In genomic region chr14:20613094-20614037, GRCh38 we compare ENCODE assay signal across 8 cellular contexts. TPM values are rescaled to one million over a fixed set of nuclear protein-coding genes. Genes with fewer than 3 reads are reported as not detected.
DNase-seq lines count a peak whose midpoint lies in the region; ATAC-seq and TF ChIP-seq lines count a peak whose summit lies in the region.

No MANE protein-coding gene starts in this region.

- peak overlapping the region; percentile 13 for H3K27ac ChIP-seq in CD4-positive, alpha-beta memory T cell (ENCODE audit: low read depth, low read length)

- no peaks in the 10 kb centered on the region for H3K9me3 ChIP-seq in CD4-positive, alpha-beta memory T cell (ENCODE audit: control insufficient read depth in 1 of 2, low read length in 2 of 2)

- H3K4me3 Mint-ChIP-seq in CD4-positive, alpha-beta memory T cell: no peak overlapping the region
- no peak overlapping the region for H3K4me3 Mint-ChIP-seq in activated CD8-positive, alpha-beta T cell treated with anti-CD3 and anti-CD28 coated beads for 36 hours
- no peak overlapping the region for H3K4me3 Mint-ChIP-seq in effector memory CD8-positive, alpha-beta T cell

- ATAC-seq in GM19463 (IDR thresholded peaks at IDR 0.05; ENCODE audit: unreplicated experiment): peak; percentile 64
- peak; percentile 40 for ATAC-seq in HG03575 (IDR thresholded peaks at IDR 0.05; ENCODE audit: extremely low read depth, insufficient number of reproducible peaks, low FRiP score, unreplicated experiment)
- ATAC-seq in activated CD8-positive, alpha-beta T cell treated with anti-CD3 and anti-CD28 coated beads for 36 hours: peak; percentile 85
- peak; percentile 80 for ATAC-seq in effector memory CD8-positive, alpha-beta T cell (replicated peaks)

- intact Hi-C loops in CD4-positive, alpha-beta memory T cell (cut with micrococcal nuclease): loop anchor here (1.0 to 10.0 kb wide), 11 partner anchors 12 to 639 kb away; partner anchors contain the start of genes APEX1, CCNB1IP1, OR4K15 and PARP2
- intact Hi-C loops in activated CD8-positive, alpha-beta T cell treated with anti-CD3 and anti-CD28 coated beads for 36 hours (cut with micrococcal nuclease): loop anchor here (1.0 to 5.0 kb wide), 5 partner anchors 17 to 270 kb away; partner anchors contain the start of genes APEX1, PARP2 and TEP1

- H3K36me3 ChIP-seq in CD4-positive, alpha-beta memory T cell (ENCODE audit: insufficient read depth, low read length): no peaks in the 10 kb centered on the region

- CTCF ChIA-PET in CD4-positive, alpha-beta memory T cell (lab: Charles Lee; ENCODE audit: partially characterized antibody): interaction anchor here (0.7 to 13.5 kb wide), 20 partner anchors 9 to 307 kb away, joined by 3 to 354 read pairs (median 5); partner anchors contain the start of genes APEX1, CCNB1IP1, OSGEP and PARP2
- CTCF ChIA-PET in activated CD8-positive, alpha-beta T cell treated with anti-CD3 and anti-CD28 coated beads for 36 hours (lab: Charles Lee): interaction anchor here (1.0 to 4.4 kb wide), 19 partner anchors 10 to 287 kb away, joined by 3 to 42 read pairs (median 4); partner anchors contain the start of genes PARP2, RNASE11 and RNASE4

- peaks cover 44% of the 10 kb centered on the region for H3K4me1 ChIP-seq in CD4-positive, alpha-beta memory T cell (ENCODE audit: insufficient read depth, low read length)

- DNase-seq in CD4-positive, alpha-beta memory T cell: peak; percentile 88 to 94 (median 93)
- DNase-seq in NCI-H82 (lab: John Stamatoyannopoulos, UW) (peak; percentile 98), medulla oblongata (ENCODE audit: extremely low spot score) (peak; percentile 93)
- DNase-seq in activated CD8-positive, alpha-beta T cell treated with anti-CD3 and anti-CD28 coated beads for 36 hours: peak; percentile 91
- peak; percentile 80 to 89 (median 83) for DNase-seq in effector memory CD8-positive, alpha-beta T cell
- DNase-seq in stimulated activated CD4-positive, alpha-beta T cell treated with anti-CD3 and anti-CD28 coated beads, TNF-alpha, amount 100 ng/mL, for 48 hours (ENCODE audit: low read depth in 3 of 3): peak; percentile 70 to 87 (median 74)

- H3K4me3 ChIP-seq in CD4-positive, alpha-beta memory T cell (ENCODE audit: low read length in 2 of 2): peak overlapping the region; percentile 39 to 66

- no peaks in the 10 kb centered on the region for H3K9me3 Mint-ChIP-seq in CD4-positive, alpha-beta memory T cell
- H3K9me3 Mint-ChIP-seq in activated CD8-positive, alpha-beta T cell treated with anti-CD3 and anti-CD28 coated beads for 36 hours: no peaks in the 10 kb centered on the region
- H3K9me3 Mint-ChIP-seq in effector memory CD8-positive, alpha-beta T cell: no peaks in the 10 kb centered on the region

- H3K27me3 ChIP-seq in CD4-positive, alpha-beta memory T cell (ENCODE audit: insufficient read depth, low read length): no peaks in the 10 kb centered on the region

- H3K27me3 Mint-ChIP-seq in CD4-positive, alpha-beta memory T cell: peaks cover 1 to 4% of the 10 kb centered on the region in 2 donors
- no peaks in the 10 kb centered on the region for H3K27me3 Mint-ChIP-seq in activated CD8-positive, alpha-beta T cell treated with anti-CD3 and anti-CD28 coated beads for 36 hours
- H3K27me3 Mint-ChIP-seq in effector memory CD8-positive, alpha-beta T cell: no peaks in the 10 kb centered on the region

- peaks cover 0 to 5% (median 3%) of the 10 kb centered on the region in 4 donors for H3K4me1 Mint-ChIP-seq in CD4-positive, alpha-beta memory T cell
- peaks cover 13% of the 10 kb centered on the region for H3K4me1 Mint-ChIP-seq in activated CD8-positive, alpha-beta T cell treated with anti-CD3 and anti-CD28 coated beads for 36 hours (ENCODE audit: low read depth)
- H3K4me1 Mint-ChIP-seq in effector memory CD8-positive, alpha-beta T cell (ENCODE audit: low read depth in 2 of 2): peaks cover 0 to 8% of the 10 kb centered on the region in 2 donors

- H3K27ac Mint-ChIP-seq in CD4-positive, alpha-beta memory T cell: no peak overlapping the region
- H3K27ac Mint-ChIP-seq in activated CD8-positive, alpha-beta T cell treated with anti-CD3 and anti-CD28 coated beads for 36 hours: no peak overlapping the region
- H3K27ac Mint-ChIP-seq in effector memory CD8-positive, alpha-beta T cell: no peak overlapping the region

- POLR2A ChIA-PET in CD4-positive, alpha-beta memory T cell (lab: Charles Lee; ENCODE audit: partially characterized antibody): interaction anchor here (0.6 to 5.0 kb wide), 15 partner anchors 9 to 286 kb away, joined by 3 to 85 read pairs (median 11); partner anchors contain the start of genes APEX1, OSGEP, PARP2 and PIP4P1
- POLR2A ChIA-PET in activated CD8-positive, alpha-beta T cell treated with anti-CD3 and anti-CD28 coated beads for 36 hours (lab: Charles Lee): interaction anchor here (0.8 to 2.0 kb wide), 8 partner anchors 8 to 270 kb away, joined by 3 to 15 read pairs (median 4); partner anchors contain the start of genes PARP2, PNP and RNASE4

- no peaks in the 10 kb centered on the region for H3K36me3 Mint-ChIP-seq in CD4-positive, alpha-beta memory T cell
- no peaks in the 10 kb centered on the region for H3K36me3 Mint-ChIP-seq in activated CD8-positive, alpha-beta T cell treated with anti-CD3 and anti-CD28 coated beads for 36 hours (ENCODE audit: low read depth)
- H3K36me3 Mint-ChIP-seq in effector memory CD8-positive, alpha-beta T cell (ENCODE audit: insufficient read depth): peaks cover 9% of the 10 kb centered on the region

- TF ChIP-seq CTCF in activated CD8-positive, alpha-beta T cell treated with anti-CD3 and anti-CD28 coated beads for 36 hours (IDR thresholded peaks at IDR 0.05): peak; percentile 45

RNA-seq across cellular contexts. Expression of gene RNASE12, which starts 22.2 kb away (rescaled TPM):
- not detected for total RNA-seq in CD4-positive, alpha-beta memory T cell
- polyA plus RNA-seq in CD4-positive, alpha-beta memory T cell: not detected
- not detected for total RNA-seq in activated CD8-positive, alpha-beta T cell treated with anti-CD3 and anti-CD28 coated beads for 36 hours

RNA-seq across cellular contexts. Expression of gene RNASE11, which starts 25.6 kb away (rescaled TPM):
- not detected for total RNA-seq in CD4-positive, alpha-beta memory T cell
- polyA plus RNA-seq in CD4-positive, alpha-beta memory T cell: not detected
- not detected for total RNA-seq in activated CD8-positive, alpha-beta T cell treated with anti-CD3 and anti-CD28 coated beads for 36 hours

RNA-seq across cellular contexts. Expression of gene OR6S1, which starts 28.1 kb away (rescaled TPM):
- total RNA-seq in CD4-positive, alpha-beta memory T cell: not detected
- polyA plus RNA-seq in CD4-positive, alpha-beta memory T cell: not detected
- total RNA-seq in activated CD8-positive, alpha-beta T cell treated with anti-CD3 and anti-CD28 coated beads for 36 hours: not detected

RNA-seq across cellular contexts. Expression of gene RNASE9, which starts 52.5 kb away (rescaled TPM):
- total RNA-seq in CD4-positive, alpha-beta memory T cell: not detected
- polyA plus RNA-seq in CD4-positive, alpha-beta memory T cell: not detected
- not detected for total RNA-seq in activated CD8-positive, alpha-beta T cell treated with anti-CD3 and anti-CD28 coated beads for 36 hours

Comparison
In these comparisons a context has a peak if more than half of its experiments do, and no peak if none do; other contexts are left out.
1. Peak in every context shown above with its lines: DNase-seq, ATAC-seq, H3K4me3 ChIP-seq and H3K27ac ChIP-seq.